ENCODE assay signal across 10 cellular contexts in genomic region chr3:15899438-15899837, GRCh38.
DNase-seq lines count a peak whose midpoint lies in the region; ATAC-seq, FAIRE-seq and TF ChIP-seq lines count a peak whose summit lies in the region.
"Had no signal": no experiment of that assay in that cellular context is flagged by ENCODE, and none has a peak within 500 bp of the region (broad histone marks: within the 10 kb centered on the region; RNA-seq: fewer than 3 reads in every experiment).

No MANE protein-coding gene starts in this region.

- H3K79me2 ChIP-seq in osteoblast (ENCODE audit: insufficient read depth, low read length): no peaks in the 10 kb centered on the region

- peak overlapping the region; percentile 37 for H3K27ac ChIP-seq in osteoblast (ENCODE audit: low read depth, low read length)
- H3K27ac ChIP-seq: esophagus squamous epithelium had no signal

- no peak overlapping the region for H3K4me3 ChIP-seq in osteoblast (ENCODE audit: insufficient read depth, low read length)
- H3K4me3 ChIP-seq: esophagus squamous epithelium had no signal

- DNase-seq in NCI-H2171 treated with DMSO at 0.1 percent for 48 hours (lab: John Stamatoyannopoulos, UW): peak; percentile 2
- no peak for DNase-seq in NCI-H2171 (lab: John Stamatoyannopoulos, UW)
- peak; percentile 63 for DNase-seq in MV-4-11 (lab: John Stamatoyannopoulos, UW)
- DNase-seq in cerebellar cortex (ENCODE audit: low spot score): peak; percentile 7
- peak; percentile 84 for DNase-seq in osteoblast (ENCODE audit: insufficient read length, low spot score, missing footprints)
- DNase-seq in GM12892 (ENCODE audit: insufficient read length): no peak
- no peak for DNase-seq in activated effector memory CD4-positive, alpha-beta T cell treated with anti-CD3 and anti-CD28 coated beads, Interleukin-2, amount 50 U/mL, for 16 hours
- DNase-seq in left ventricle myocardium superior: no peak
- DNase-seq: activated naive CD4-positive, alpha-beta T cell treated with anti-CD3 and anti-CD28 coated beads, Interleukin-2, amount 10 ng/mL, durations not matched to agents 7 days and 5 days; esophagus squamous epithelium had no signal

- H3K4me2 ChIP-seq in osteoblast (ENCODE audit: insufficient read depth, low read length): no peak overlapping the region

- FAIRE-seq in GM12892 (lab: Jason Lieb, UNC): no peak

- no peak overlapping the region for H2AFZ ChIP-seq in osteoblast (ENCODE audit: low read length)

- no peaks in the 10 kb centered on the region for H3K9me3 ChIP-seq in osteoblast (ENCODE audit: low read depth, low read length)

- intact Hi-C loops in left ventricle myocardium superior (cut with micrococcal nuclease): no loop called here

- no peaks in the 10 kb centered on the region for H3K36me3 ChIP-seq in osteoblast (ENCODE audit: insufficient read depth, low read length)
- H3K36me3 ChIP-seq: esophagus squamous epithelium had no signal

- TF ChIP-seq CTCF in osteoblast (IDR thresholded peaks at IDR 0.05; ENCODE audit: extremely low read depth, low read depth, low read length): no peak

- peaks cover 17% of the 10 kb centered on the region for H3K4me1 ChIP-seq in osteoblast (ENCODE audit: insufficient read depth, low read length)

- H4K20me1 ChIP-seq in osteoblast (ENCODE audit: insufficient read depth, low read length): no peaks in the 10 kb centered on the region

- no peak for TF ChIP-seq POLR2A in GM12892 (IDR thresholded peaks at IDR 0.05; ENCODE audit: low read depth, low read length)

- ATAC-seq in left ventricle myocardium superior: no peak

- H3K27me3 ChIP-seq in osteoblast (ENCODE audit: insufficient read depth, low read length): no peaks in the 10 kb centered on the region
- H3K27me3 ChIP-seq: esophagus squamous epithelium had no signal

Comparison
In these comparisons a context has a peak if more than half of its experiments do, and no peak if none do; other contexts are left out.
1. DNase-seq: peak in NCI-H2171 treated with DMSO at 0.1 percent for 48 hours (single experiment), MV-4-11 (single experiment), cerebellar cortex (single experiment) and osteoblast (single experiment); none in NCI-H2171 (single experiment), GM12892 (single experiment), activated effector memory CD4-positive, alpha-beta T cell treated with anti-CD3 and anti-CD28 coated beads, Interleukin-2, amount 50 U/mL, for 16 hours (single experiment) and left ventricle myocardium superior (single experiment).